In the genomic region with DNA sequence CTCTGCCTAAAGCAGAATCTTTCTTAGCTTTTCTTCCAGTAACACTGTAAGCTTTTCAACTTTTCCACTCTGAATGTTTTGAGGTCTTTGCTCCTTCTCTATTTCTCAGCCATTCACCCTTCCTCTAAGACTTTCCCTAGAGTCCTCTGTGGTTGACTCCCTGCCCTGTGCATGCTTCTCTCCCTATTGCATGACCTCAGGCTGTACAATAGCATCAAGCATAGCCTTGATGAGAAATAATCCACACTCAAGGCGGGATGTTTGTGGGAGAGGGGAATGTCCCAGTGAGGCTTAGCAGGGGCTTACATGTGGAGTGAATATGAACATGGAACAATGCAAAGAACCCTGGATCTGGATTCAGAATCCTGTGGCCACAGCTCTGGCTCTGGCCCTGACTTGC, we compare ENCODE assay signal across 19 cellular contexts.
DNase-seq lines count a peak whose midpoint lies in the region; ATAC-seq and TF ChIP-seq lines count a peak whose summit lies in the region.
"Had no signal": no experiment of that assay in that cellular context is flagged by ENCODE, and none has a peak within 500 bp of the region (broad histone marks: within the 10 kb centered on the region; RNA-seq: fewer than 3 reads in every experiment).

No MANE protein-coding gene starts in this region.

- peaks cover 26% of the 10 kb centered on the region for H3K9me3 Mint-ChIP-seq in nephron

- H3K36me3 ChIP-seq in adipocyte (ENCODE audit: control insufficient read depth, insufficient read depth, low read length, severe bottlenecking) (no peaks in the 10 kb centered on the region), stomach smooth muscle (ENCODE audit: control insufficient read depth in 2 of 2, insufficient read depth in 2 of 2, low read length in 2 of 2) (no peaks in the 10 kb centered on the region), WERI-Rb-1 (no peaks in the 10 kb centered on the region)

- peak; percentile 79 for DNase-seq in adipocyte (ENCODE audit: low read depth)
- DNase-seq in fibroblast of mammary gland (ENCODE audit: low read depth): peak; percentile 53
- no peak for DNase-seq in WERI-Rb-1
- DNase-seq in NCI-H1092 treated with DMSO at 0.1 percent for 48 hours (lab: John Stamatoyannopoulos, UW): no peak
- DNase-seq: AML-193, DMS 273 treated with DMSO at 0.1 percent for 48 hours, GF-D8, NCI-H1436, NCI-H2029, NCI-H2171 treated with DMSO at 0.1 percent for 48 hours, NCI-H82, PC-9 had no signal

- ATAC-seq in GM21381 (IDR thresholded peaks at IDR 0.05; ENCODE audit: unreplicated experiment): no peak
- ATAC-seq: GM23338, HCT116 had no signal

- H3K9ac ChIP-seq in adipocyte (ENCODE audit: low read length) (no peak overlapping the region), stomach smooth muscle (ENCODE audit: low read length in 2 of 2) (no peak overlapping the region)

- peak overlapping the region in 2 of 3 experiments; percentile 44 to 63 for H3K27ac Mint-ChIP-seq in nephron
- H3K27ac Mint-ChIP-seq: CD14-positive monocyte, GM23338 had no signal

- no peaks in the 10 kb centered on the region for H3K36me3 Mint-ChIP-seq in nephron (ENCODE audit: low read depth)
- H3K36me3 Mint-ChIP-seq: CD14-positive monocyte had no signal

- H3K27ac ChIP-seq in stomach smooth muscle (ENCODE audit: low read length) (peak overlapping the region; percentile 18), WERI-Rb-1 (no peak overlapping the region)
- H3K27ac ChIP-seq: HL-60, PC-9 had no signal

- no peaks in the 10 kb centered on the region for H3K27me3 Mint-ChIP-seq in nephron (ENCODE audit: low read depth)

- TF ChIP-seq CTCF in fibroblast of mammary gland (conservative IDR thresholded peaks at IDR 0.05; ENCODE audit: control insufficient read depth, insufficient read depth, low read depth, low read length) (no peak), nephron (IDR thresholded peaks at IDR 0.05; ENCODE audit: unreplicated experiment in 3 of 3) (no peak), WERI-Rb-1 (IDR thresholded peaks at IDR 0.05; ENCODE audit: low read depth, low read length) (no peak)

- H3K27me3 ChIP-seq in adipocyte (replicated peaks; ENCODE audit: control insufficient read depth, insufficient read depth, low read length) (no peaks in the 10 kb centered on the region), stomach smooth muscle (ENCODE audit: control insufficient read depth in 1 of 2, insufficient read depth in 2 of 2, low read length in 2 of 2) (no peaks in the 10 kb centered on the region), WERI-Rb-1 (ENCODE audit: insufficient read depth, low read depth, severe bottlenecking) (no peaks in the 10 kb centered on the region)

- H3K4me1 Mint-ChIP-seq in nephron: peaks cover 36% of the 10 kb centered on the region
- H3K4me1 Mint-ChIP-seq: CD14-positive monocyte had no signal

- no peak overlapping the region for H3K4me3 Mint-ChIP-seq in nephron
- H3K4me3 Mint-ChIP-seq: CD14-positive monocyte, GM23338 had no signal

- H3K4me3 ChIP-seq in adipocyte (ENCODE audit: low read length) (no peak overlapping the region), fibroblast of mammary gland (ENCODE audit: control insufficient read depth, low read depth, low read length) (no peak overlapping the region), stomach smooth muscle (ENCODE audit: low read length in 2 of 2) (no peak overlapping the region), WERI-Rb-1 (ENCODE audit: low read depth, low read length) (no peak overlapping the region)
- H3K4me3 ChIP-seq: GM23338, PC-9 had no signal

- H3K9me3 ChIP-seq in adipocyte (ENCODE audit: control insufficient read depth, low read length) (no peaks in the 10 kb centered on the region), stomach smooth muscle (ENCODE audit: control insufficient read depth in 2 of 2, low read length in 2 of 2) (no peaks in the 10 kb centered on the region), WERI-Rb-1 (ENCODE audit: severe bottlenecking) (no peaks in the 10 kb centered on the region)

- H3K4me1 ChIP-seq in adipocyte (ENCODE audit: control insufficient read depth, insufficient read depth, low read length) (peaks cover 37% of the 10 kb centered on the region), stomach smooth muscle (ENCODE audit: control insufficient read depth, insufficient read depth, low read length) (peaks cover 34% of the 10 kb centered on the region)

Comparison
In these comparisons a context has a peak if more than half of its experiments do, and no peak if none do; other contexts are left out.
1. DNase-seq: peak in adipocyte (single experiment) and fibroblast of mammary gland (single experiment); none in WERI-Rb-1 (single experiment) and NCI-H1092 treated with DMSO at 0.1 percent for 48 hours (single experiment).